In the genomic region with DNA sequence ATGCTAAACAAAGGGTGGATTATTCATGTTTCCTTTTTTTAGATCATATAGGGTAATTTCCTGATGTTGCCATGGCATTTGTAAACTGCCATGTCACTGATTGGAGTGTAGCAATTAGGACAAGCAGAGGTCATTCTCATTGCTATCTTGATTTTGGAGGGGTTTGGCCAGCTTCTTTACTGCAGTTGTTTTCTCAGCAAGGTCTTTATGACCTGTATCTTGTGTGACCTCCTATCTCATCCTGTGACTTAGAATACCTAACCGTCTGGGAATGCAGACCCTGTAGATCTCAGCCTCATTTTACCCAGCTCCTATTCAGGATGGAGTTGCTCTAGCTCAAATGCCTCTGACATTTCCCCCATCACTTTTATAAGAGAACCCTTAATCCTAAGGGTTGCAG, we compare ENCODE assay signal across 19 cellular contexts. TPM values are rescaled to one million over a fixed set of nuclear protein-coding genes. Genes with fewer than 3 reads are reported as not detected.
A peak's percentile ranks its signal among the peaks of the same experiment; 100 is the strongest.
DNase-seq lines count a peak whose midpoint lies in the region; ATAC-seq, FAIRE-seq and TF ChIP-seq lines count a peak whose summit lies in the region.
"Had no signal": no experiment of that assay in that cellular context is flagged by ENCODE, and none has a peak within 500 bp of the region (broad histone marks: within the 10 kb centered on the region; RNA-seq: fewer than 3 reads in every experiment).

No MANE protein-coding gene starts in this region.

- peaks cover 0 to 6% (median 0%) of the 10 kb centered on the region in 12 donors for H3K9me3 ChIP-seq in heart left ventricle
- no peaks in the 10 kb centered on the region for H3K9me3 ChIP-seq in K562 (replicated peaks; ENCODE audit: control insufficient read depth, insufficient read depth, low read depth, low read length)
- H3K9me3 ChIP-seq in thoracic aorta, result no peaks in the 10 kb centered on the region
- H3K9me3 ChIP-seq in sigmoid colon, result no peaks in the 10 kb centered on the region
- H3K9me3 ChIP-seq: BLaER1 had no signal

- no peaks in the 10 kb centered on the region for H3K9me1 ChIP-seq in K562 (ENCODE audit: control insufficient read depth, insufficient read depth, low read length)

- POLR2A ChIA-PET in K562 (lab: Yijun Ruan, JAX), result no interaction called here

- H3K27ac ChIP-seq in heart left ventricle, result peak overlapping the region in 11 of 12 donors; percentile 1 to 84 (median 62)
- H3K27ac ChIP-seq in K562 (ENCODE audit: extremely low read depth, low read depth, low read length), result no peak overlapping the region
- peak overlapping the region; percentile 46 to 72 for H3K27ac ChIP-seq in thoracic aorta
- peak overlapping the region in 1 of 4 donors; percentile 53 for H3K27ac ChIP-seq in sigmoid colon
- H3K27ac ChIP-seq: BLaER1, RWPE1 had no signal

- peaks cover 0 to 73% (median 51%) of the 10 kb centered on the region in 12 donors for H3K4me1 ChIP-seq in heart left ventricle
- no peaks in the 10 kb centered on the region; a peak in 1 of 5 replicates for H3K4me1 ChIP-seq in K562 (replicated peaks in 1 of 2; ENCODE audit: control insufficient read depth in 2 of 2, insufficient read depth in 2 of 2, low read length in 2 of 2)
- H3K4me1 ChIP-seq in thoracic aorta (ENCODE audit: control insufficient read depth in 1 of 2, low read depth in 2 of 2), result peaks cover 20 to 73% of the 10 kb centered on the region in 2 donors
- H3K4me1 ChIP-seq in sigmoid colon, result peaks cover 0 to 13% (median 9%) of the 10 kb centered on the region in 4 donors

- CTCF ChIA-PET in K562 (lab: Yijun Ruan, JAX; ENCODE audit: low intra/inter-chr PET ratio), result no interaction called here

- TF ChIP-seq RAD21 in K562 (CRISPR knock-in tag; conservative IDR thresholded peaks at IDR 0.05 in 1 of 2, IDR thresholded peaks at IDR 0.05 in 1 of 2), result no peak

- H4K20me1 ChIP-seq in K562 (replicated peaks; ENCODE audit: control insufficient read depth, insufficient read depth, low read length), result no peaks in the 10 kb centered on the region

- ATAC-seq in heart left ventricle, result no peak
- no peak for ATAC-seq in K562
- ATAC-seq in thoracic aorta (ENCODE audit: insufficient number of reproducible peaks, low FRiP score, low read depth), result no peak
- ATAC-seq: GM12878, PC-3 had no signal

- H3K27me3 ChIP-seq in heart left ventricle, result no peaks in the 10 kb centered on the region
- no peaks in the 10 kb centered on the region for H3K27me3 ChIP-seq in K562 (ENCODE audit: control insufficient read depth in 2 of 2, insufficient read depth in 2 of 2, low read length in 2 of 2)
- H3K27me3 ChIP-seq in thoracic aorta (replicated peaks; ENCODE audit: insufficient read depth), result no peaks in the 10 kb centered on the region
- no peaks in the 10 kb centered on the region for H3K27me3 ChIP-seq in sigmoid colon
- H3K27me3 ChIP-seq: BLaER1 had no signal

- DNase-seq in heart left ventricle, result no peak
- no peak for DNase-seq in cardiac septum (ENCODE audit: low spot score)
- DNase-seq in K562 (ENCODE audit: extremely low read depth in 1 of 4, low spot score in 3 of 4), result no peak
- DNase-seq in foreskin melanocyte, result peak; percentile 60
- no peak for DNase-seq in thoracic aorta (ENCODE audit: low spot score)
- DNase-seq in NCI-H146 treated with DMSO at 0.1 percent for 48 hours (lab: John Stamatoyannopoulos, UW; ENCODE audit: unreplicated experiment), result no peak
- no peak for DNase-seq in T-helper 1 cell
- no peak for DNase-seq in sigmoid colon
- DNase-seq: DND-41, H9, NCI-H1436 treated with DMSO at 0.1 percent for 48 hours, NCI-H2081 treated with DMSO at 0.1 percent for 48 hours, NCI-H510A, NCI-H774, PC-3 had no signal

- H3K4me2 ChIP-seq in K562 (ENCODE audit: insufficient read depth, low read length), result no peak overlapping the region
- H3K4me2 ChIP-seq: BLaER1 had no signal

- no peaks in the 10 kb centered on the region for H3K79me2 ChIP-seq in K562 (ENCODE audit: control insufficient read depth, insufficient read depth, low read length)

- H3K4me3 ChIP-seq in heart left ventricle (no peak overlapping the region), K562 (no peak overlapping the region), thoracic aorta (no peak overlapping the region), sigmoid colon (no peak overlapping the region)
- H3K4me3 ChIP-seq: BLaER1, GM12878 had no signal

- no peak for TF ChIP-seq POLR2A in heart left ventricle (IDR thresholded peaks at IDR 0.05)
- TF ChIP-seq POLR2A in K562 (conservative IDR thresholded peaks at IDR 0.05), result no peak
- no peak for TF ChIP-seq POLR2A in sigmoid colon (IDR thresholded peaks at IDR 0.05)

- TF ChIP-seq CTCF in heart left ventricle (IDR thresholded peaks at IDR 0.05) (no peak), K562 (IDR thresholded peaks at IDR 0.05 in 2 of 3, conservative IDR thresholded peaks at IDR 0.05 in 1 of 3; ENCODE audit: insufficient read depth in 2 of 3, low read depth in 1 of 3, low read length in 3 of 3) (no peak), thoracic aorta (IDR thresholded peaks at IDR 0.05) (no peak), sigmoid colon (IDR thresholded peaks at IDR 0.05) (no peak)

- H3K36me3 ChIP-seq in heart left ventricle (peaks cover 0 to 95% (median 75%) of the 10 kb centered on the region in 9 donors), K562 (ENCODE audit: control insufficient read depth, insufficient read depth, low read length) (peaks cover 23% of the 10 kb centered on the region; the same call in 2 of the 3 replicates), thoracic aorta (peaks cover 15% of the 10 kb centered on the region), sigmoid colon (peaks cover 4 to 81% (median 23%) of the 10 kb centered on the region in 4 donors)

- in situ Hi-C loops in K562 (cut with MboI), result no loop called here

- H3K9ac ChIP-seq in K562 (ENCODE audit: insufficient read depth in 1 of 2, low read depth in 2 of 2, low read length in 2 of 2), result no peak overlapping the region
- H3K9ac ChIP-seq: BLaER1 had no signal

- no TSS peak for BruUV-seq in K562 (replicated peaks; lab: Mats Ljungman, UMichigan)

- H2AFZ ChIP-seq in K562 (ENCODE audit: low read depth, low read length), result no peak overlapping the region

- WGBS in heart left ventricle, 4 donors, result 27 to 46% (median 37%) methylated on average over 1 of the region's 1 CpG
- WGBS in K562 (ENCODE audit: insufficient coverage, low coverage, missing lambda C conversion rate), result 83% methylated on average over 1 of the region's 1 CpG
- 23 to 79% methylated on average over 1 of the region's 1 CpG for WGBS in sigmoid colon, 2 donors

- intact Hi-C loops in heart left ventricle (cut with DNase I) (loop anchor here in 1 of 10 donors (5.0 kb wide), 1 partner anchor 43 kb away; no protein-coding TSS in a partner anchor), cardiac septum (cut with DNase I) (no loop called here), K562 (cut with micrococcal nuclease) (no loop called here), sigmoid colon (cut with DNase I) (no loop called here)

- no peak for FAIRE-seq in K562 (lab: Jason Lieb, UNC)
- FAIRE-seq: G401.6, GM12878 had no signal

- no peak for TF ChIP-seq EP300 in K562 (IDR thresholded peaks at IDR 0.05; ENCODE audit: low read length)
- TF ChIP-seq EP300 in sigmoid colon (IDR thresholded peaks at IDR 0.05), result no peak

TF ChIP-seq in K562, 482 proteins besides CTCF, POLR2A, EP300 and RAD21:
- TF ChIP-seq ETS2 (tag; IDR thresholded peaks at IDR 0.05; ENCODE audit: borderline replicate concordance, poor library complexity, severe bottlenecking) (no peak), ZFX (CRISPR knock-in tag; IDR thresholded peaks at IDR 0.05) (no peak), ZNF133 (CRISPR knock-in tag; IDR thresholded peaks at IDR 0.05) (no peak), RFX1 (IDR thresholded peaks at IDR 0.05) (peak; percentile 21; the same call in 1 of the 2 replicates), CXXC5 (CRISPR knock-in tag; IDR thresholded peaks at IDR 0.05) (no peak), C11orf30 (IDR thresholded peaks at IDR 0.05; ENCODE audit: low read depth) (no peak)
- TF ChIP-seq, protein P1, sequence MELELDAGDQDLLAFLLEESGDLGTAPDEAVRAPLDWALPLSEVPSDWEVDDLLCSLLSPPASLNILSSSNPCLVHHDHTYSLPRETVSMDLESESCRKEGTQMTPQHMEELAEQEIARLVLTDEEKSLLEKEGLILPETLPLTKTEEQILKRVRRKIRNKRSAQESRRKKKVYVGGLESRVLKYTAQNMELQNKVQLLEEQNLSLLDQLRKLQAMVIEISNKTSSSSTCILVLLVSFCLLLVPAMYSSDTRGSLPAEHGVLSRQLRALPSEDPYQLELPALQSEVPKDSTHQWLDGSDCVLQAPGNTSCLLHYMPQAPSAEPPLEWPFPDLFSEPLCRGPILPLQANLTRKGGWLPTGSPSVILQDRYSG (tag; conservative IDR thresholded peaks at IDR 0.05; ENCODE audit: low read depth), result no peak

RNA-seq across cellular contexts. Expression of a gene that starts 53.6 kb away (rescaled TPM):
- 100 to 1,000 TPM in 1 of 9 donors, 10 to 100 TPM in 8; 64.5 to 105 (median 86.8) TPM for total RNA-seq in heart left ventricle
- 10 to 100 TPM; 22.5 to 24.9 TPM for polyA plus RNA-seq in heart left ventricle
- total RNA-seq in cardiac septum, result 84.0 TPM
- total RNA-seq in K562 (2011; cell fraction: chromatin; rRNA removed; ENCODE audit: low replicate concordance), result 41.3 and 44.5 TPM in 2 replicates
- 19.3 and 21.8 TPM in 2 replicates for total RNA-seq in K562 (2011; cell fraction: nucleolus; rRNA removed)
- 30.9 and 45.0 TPM in 2 replicates for total RNA-seq in K562 (2011; cell fraction: nucleoplasm; rRNA removed)
- 6.2 and 6.4 TPM in 2 replicates for total RNA-seq in K562 (2014; rRNA removed)
- total RNA-seq in K562 (2014; rRNA removed; fragmentation: Illumina TruSeq; extraction: Trizol), result 13.6 and 15.5 TPM in 2 replicates
- 10.5 TPM in 2 replicates for total RNA-seq in K562 (2015; rRNA removed; fragmentation: Illumina TruSeq; extraction: Trizol)
- 20.3 and 21.8 TPM in 2 replicates for total RNA-seq in K562 (2021)
- 46.4 and 57.7 TPM in 2 replicates for polyA plus RNA-seq in K562 (2011; rRNA removed)
- polyA plus RNA-seq in K562 (2011; cell fraction: cytosol; rRNA removed), result 16.8 and 46.9 TPM in 2 replicates
- polyA plus RNA-seq in K562 (2011; cell fraction: nucleus; rRNA removed), result 36.9 and 101 TPM in 2 replicates
- 7.8 and 9.2 TPM in 2 replicates for polyA plus RNA-seq in K562 (2012)
- polyA plus RNA-seq in K562 (2014; fragmentation: Illumina TruSeq; extraction: Trizol), result 15.5 and 19.0 TPM in 2 replicates
- polyA plus RNA-seq in K562 (2014; fragmentation: Nextera tagmentation; extraction: Ambion mirVana), result 10 to 100 TPM in 1 of 2 experiments, 1 to 10 TPM in 1; 8.7 to 12.2 TPM
- 8.2 and 11.7 TPM in 2 replicates for polyA plus RNA-seq in K562 (2014; rRNA removed)
- polyA minus RNA-seq in K562 (2011; rRNA and poly(A)+ RNA removed), result 36.8 and 50.8 TPM in 2 replicates
- polyA minus RNA-seq in K562 (2011; cell fraction: cytosol; rRNA and poly(A)+ RNA removed), result 8.2 and 9.3 TPM in 2 replicates
- 7.0 and 17.4 TPM in 2 replicates for polyA minus RNA-seq in K562 (2011; cell fraction: nucleus; rRNA and poly(A)+ RNA removed)
- total RNA-seq in thoracic aorta, result 10 to 100 TPM; 63.6 to 85.6 TPM
- total RNA-seq in sigmoid colon, result 10 to 100 TPM; 30.0 to 49.0 (median 36.8) TPM
- polyA plus RNA-seq in sigmoid colon, result 10 to 100 TPM in 1 of 3 donors, 1 to 10 TPM in 2; 1.8 to 15.7 (median 6.7) TPM
